Comparison of ENCODE assay signal across 22 cellular contexts in genomic region chrX:132968282-132968681, GRCh38. TPM values are rescaled to one million over a fixed set of nuclear protein-coding genes. Genes with fewer than 3 reads are reported as not detected.
A peak's percentile ranks its signal among the peaks of the same experiment; 100 is the strongest.
DNase-seq lines count a peak whose midpoint lies in the region; ATAC-seq and TF ChIP-seq lines count a peak whose summit lies in the region.
"Had no signal": no experiment of that assay in that cellular context is flagged by ENCODE, and none has a peak within 500 bp of the region (broad histone marks: within the 10 kb centered on the region; RNA-seq: fewer than 3 reads in every experiment).

No MANE protein-coding gene starts in this region.

- H2AFZ ChIP-seq in neural progenitor cell (replicated peaks): no peak overlapping the region

- H3K9ac ChIP-seq in adipocyte (ENCODE audit: low read length): no peak overlapping the region
- no peak overlapping the region for H3K9ac ChIP-seq in neural progenitor cell

- H3K36me3 ChIP-seq in H7 (replicated peaks; ENCODE audit: control insufficient read depth, insufficient read depth, low read length) (no peaks in the 10 kb centered on the region), adipocyte (ENCODE audit: control insufficient read depth, insufficient read depth, low read length, severe bottlenecking) (no peaks in the 10 kb centered on the region), neural progenitor cell (no peaks in the 10 kb centered on the region), esophagus muscularis mucosa (no peaks in the 10 kb centered on the region), heart right ventricle (no peaks in the 10 kb centered on the region)
- H3K36me3 ChIP-seq: transverse colon had no signal

- H3K4me2 ChIP-seq in neural progenitor cell: no peak overlapping the region

- H3K27me3 Mint-ChIP-seq in neural progenitor cell (ENCODE audit: insufficient read depth, low read depth): no peaks in the 10 kb centered on the region
- H3K27me3 Mint-ChIP-seq: activated naive CD8-positive, alpha-beta T cell; stimulated activated naive CD8-positive, alpha-beta T cell treated with anti-CD3 and anti-CD28 coated beads, Interleukin-15, amount 100 ng/mL, for 72 hours had no signal

- H3K9me3 ChIP-seq in adipocyte (ENCODE audit: control insufficient read depth, low read length) (no peaks in the 10 kb centered on the region), neural progenitor cell (ENCODE audit: low read depth) (no peaks in the 10 kb centered on the region), esophagus muscularis mucosa (no peaks in the 10 kb centered on the region), heart right ventricle (no peaks in the 10 kb centered on the region)
- H3K9me3 ChIP-seq: transverse colon had no signal

- H3K4me1 ChIP-seq in adipocyte (ENCODE audit: control insufficient read depth, insufficient read depth, low read length) (peaks cover 6% of the 10 kb centered on the region), neural progenitor cell (no peaks in the 10 kb centered on the region), esophagus muscularis mucosa (no peaks in the 10 kb centered on the region), heart right ventricle (no peaks in the 10 kb centered on the region)
- H3K4me1 ChIP-seq: transverse colon had no signal

- TF ChIP-seq POLR2A in esophagus muscularis mucosa (IDR thresholded peaks at IDR 0.05; ENCODE audit: low read depth): no peak

- H3K4me1 Mint-ChIP-seq in neural progenitor cell: peaks cover 28% of the 10 kb centered on the region
- H3K4me1 Mint-ChIP-seq: activated CD8-positive, alpha-beta memory T cell treated with anti-CD3 and anti-CD28 coated beads, Interleukin-2, amount 10 ng/mL, durations not matched to agents 7 days and 5 days; stimulated activated naive CD8-positive, alpha-beta T cell treated with anti-CD3 and anti-CD28 coated beads, Interleukin-15, amount 100 ng/mL, for 72 hours had no signal

- no peaks in the 10 kb centered on the region for H3K79me2 ChIP-seq in neural progenitor cell (ENCODE audit: low read depth)

- intact Hi-C loops in esophagus muscularis mucosa (cut with DNase I) (no loop called here), heart right ventricle (cut with DNase I) (no loop called here)

- no peaks in the 10 kb centered on the region for H3F3A ChIP-seq in neural progenitor cell (ENCODE audit: low read depth)

- TF ChIP-seq CTCF in neural progenitor cell (IDR thresholded peaks at IDR 0.05) (no peak), esophagus muscularis mucosa (IDR thresholded peaks at IDR 0.05) (no peak), heart right ventricle (IDR thresholded peaks at IDR 0.05) (no peak)

- H3K27me3 ChIP-seq in H7 (ENCODE audit: control insufficient read depth, insufficient read depth, low read length) (no peaks in the 10 kb centered on the region), adipocyte (replicated peaks; ENCODE audit: control insufficient read depth, insufficient read depth, low read length) (peaks cover 42% of the 10 kb centered on the region), neural progenitor cell (no peaks in the 10 kb centered on the region), esophagus muscularis mucosa (no peaks in the 10 kb centered on the region), heart right ventricle (peaks cover 0 to 78% (median 0%) of the 10 kb centered on the region in 7 donors)
- H3K27me3 ChIP-seq: transverse colon had no signal

- H3K4me3 ChIP-seq in H7 (ENCODE audit: insufficient read depth, low read depth, low read length) (no peak overlapping the region), adipocyte (ENCODE audit: low read length) (no peak overlapping the region), neural progenitor cell (no peak overlapping the region), esophagus muscularis mucosa (no peak overlapping the region), heart right ventricle (no peak overlapping the region)
- H3K4me3 ChIP-seq: transverse colon had no signal

- H3K27ac ChIP-seq in neural progenitor cell (no peak overlapping the region), esophagus muscularis mucosa (replicated peaks in 1 of 4) (no peak overlapping the region), heart right ventricle (no peak overlapping the region)
- H3K27ac ChIP-seq: 22Rv1, transverse colon had no signal

- H3K9me3 Mint-ChIP-seq in neural progenitor cell: no peaks in the 10 kb centered on the region
- H3K9me3 Mint-ChIP-seq: mesothelial cell of epicardium; stimulated activated naive CD8-positive, alpha-beta T cell treated with anti-CD3 and anti-CD28 coated beads, Interleukin-15, amount 100 ng/mL, for 72 hours had no signal

- 45% methylated on average over 3 of the region's 3 CpGs for WGBS in esophagus muscularis mucosa
- 31 to 34% methylated on average over 3 of the region's 3 CpGs for WGBS in heart right ventricle, 2 donors

- TF ChIP-seq EP300 in esophagus muscularis mucosa (IDR thresholded peaks at IDR 0.05): no peak

- H4K20me1 ChIP-seq in neural progenitor cell (ENCODE audit: low read depth): no peaks in the 10 kb centered on the region

- ATAC-seq in heart right ventricle: no peak
- ATAC-seq: activated CD8-positive, alpha-beta memory T cell treated with anti-CD3 and anti-CD28 coated beads, Interleukin-2, amount 10 ng/mL, durations not matched to agents 7 days and 5 days; esophagus mucosa; left cardiac atrium; Right ventricle myocardium inferior; stimulated activated naive CD8-positive, alpha-beta T cell treated with anti-CD3 and anti-CD28 coated beads, Interleukin-15, amount 100 ng/mL, for 72 hours had no signal

- H3K27ac Mint-ChIP-seq in neural progenitor cell: peak overlapping the region; percentile 2
- H3K27ac Mint-ChIP-seq: activated CD8-positive, alpha-beta memory T cell treated with anti-CD3 and anti-CD28 coated beads, Interleukin-2, amount 10 ng/mL, durations not matched to agents 7 days and 5 days; activated naive CD8-positive, alpha-beta T cell; mesothelial cell of epicardium; stimulated activated naive CD8-positive, alpha-beta T cell treated with anti-CD3 and anti-CD28 coated beads, Interleukin-15, amount 100 ng/mL, for 72 hours had no signal

- H3K36me3 Mint-ChIP-seq in neural progenitor cell: no peaks in the 10 kb centered on the region
- H3K36me3 Mint-ChIP-seq: activated CD8-positive, alpha-beta memory T cell treated with anti-CD3 and anti-CD28 coated beads, Interleukin-2, amount 10 ng/mL, durations not matched to agents 7 days and 5 days; activated naive CD8-positive, alpha-beta T cell; mesothelial cell of epicardium had no signal

- DNase-seq in DMS153 (lab: John Stamatoyannopoulos, UW) (peak; percentile 23), DMS153 treated with DMSO at 0.1 percent for 48 hours (lab: John Stamatoyannopoulos, UW; ENCODE audit: unreplicated experiment) (no peak), H7 (peak; percentile 29), adipocyte (ENCODE audit: low read depth) (peak; percentile 26), neural progenitor cell (ENCODE audit: low spot score) (no peak), D341Med (ENCODE audit: low spot score) (no peak), esophagus muscularis mucosa (ENCODE audit: extremely low spot score) (no peak), heart right ventricle (no peak)
- DNase-seq: activated CD4-positive, alpha-beta T cell treated with anti-CD3 and anti-CD28 coated beads for 4 hours; activated CD8-positive, alpha-beta memory T cell treated with anti-CD3 and anti-CD28 coated beads, Interleukin-2, amount 10 ng/mL, durations not matched to agents 7 days and 5 days; AML-193; effector CD8-positive, alpha-beta T cell; left cardiac atrium; NCI-H526; stimulated activated CD4-positive, alpha-beta T cell treated with anti-CD3 and anti-CD28 coated beads, Interleukin-4, amount 100 ng/mL, for 24 hours; stimulated activated naive CD8-positive, alpha-beta T cell treated with anti-CD3 and anti-CD28 coated beads, Interleukin-15, amount 100 ng/mL, for 72 hours; transverse colon had no signal

- no peak overlapping the region for H3K4me3 Mint-ChIP-seq in neural progenitor cell
- H3K4me3 Mint-ChIP-seq: activated CD8-positive, alpha-beta memory T cell treated with anti-CD3 and anti-CD28 coated beads, Interleukin-2, amount 10 ng/mL, durations not matched to agents 7 days and 5 days; activated naive CD8-positive, alpha-beta T cell; mesothelial cell of epicardium; stimulated activated naive CD8-positive, alpha-beta T cell treated with anti-CD3 and anti-CD28 coated beads, Interleukin-15, amount 100 ng/mL, for 72 hours had no signal

RNA-seq across cellular contexts. Expression of gene HS6ST2, which starts 9.9 kb away (rescaled TPM):
- total RNA-seq in H7 (2014; rRNA removed; shearing (Covaris generic)): 6.8 and 9.3 TPM in 2 replicates
- total RNA-seq in neural progenitor cell (ENCODE audit: low replicate concordance): 36.8 and 43.2 TPM in 2 replicates
- total RNA-seq in esophagus muscularis mucosa: under 1 TPM in 2 of 4 donors, not detected in 2; 0.29 to 0.99 TPM
- 1 to 10 TPM in 1 of 10 donors, under 1 TPM in 7, not detected in 2; 0.13 to 1.2 (median 0.25) TPM for total RNA-seq in heart right ventricle
- under 1 TPM in 1 of 2 donors, not detected in 1; 0.26 TPM for polyA plus RNA-seq in heart right ventricle

Comparison
In these comparisons a context has a peak if more than half of its experiments do, and no peak if none do; other contexts are left out.
1. DNase-seq: peak in DMS153 (single experiment), H7 (single experiment) and adipocyte (single experiment); none in DMS153 treated with DMSO at 0.1 percent for 48 hours (single experiment), neural progenitor cell (single experiment), D341Med (single experiment), esophagus muscularis mucosa (single experiment) and heart right ventricle (0 of 2).